In the genomic region with DNA sequence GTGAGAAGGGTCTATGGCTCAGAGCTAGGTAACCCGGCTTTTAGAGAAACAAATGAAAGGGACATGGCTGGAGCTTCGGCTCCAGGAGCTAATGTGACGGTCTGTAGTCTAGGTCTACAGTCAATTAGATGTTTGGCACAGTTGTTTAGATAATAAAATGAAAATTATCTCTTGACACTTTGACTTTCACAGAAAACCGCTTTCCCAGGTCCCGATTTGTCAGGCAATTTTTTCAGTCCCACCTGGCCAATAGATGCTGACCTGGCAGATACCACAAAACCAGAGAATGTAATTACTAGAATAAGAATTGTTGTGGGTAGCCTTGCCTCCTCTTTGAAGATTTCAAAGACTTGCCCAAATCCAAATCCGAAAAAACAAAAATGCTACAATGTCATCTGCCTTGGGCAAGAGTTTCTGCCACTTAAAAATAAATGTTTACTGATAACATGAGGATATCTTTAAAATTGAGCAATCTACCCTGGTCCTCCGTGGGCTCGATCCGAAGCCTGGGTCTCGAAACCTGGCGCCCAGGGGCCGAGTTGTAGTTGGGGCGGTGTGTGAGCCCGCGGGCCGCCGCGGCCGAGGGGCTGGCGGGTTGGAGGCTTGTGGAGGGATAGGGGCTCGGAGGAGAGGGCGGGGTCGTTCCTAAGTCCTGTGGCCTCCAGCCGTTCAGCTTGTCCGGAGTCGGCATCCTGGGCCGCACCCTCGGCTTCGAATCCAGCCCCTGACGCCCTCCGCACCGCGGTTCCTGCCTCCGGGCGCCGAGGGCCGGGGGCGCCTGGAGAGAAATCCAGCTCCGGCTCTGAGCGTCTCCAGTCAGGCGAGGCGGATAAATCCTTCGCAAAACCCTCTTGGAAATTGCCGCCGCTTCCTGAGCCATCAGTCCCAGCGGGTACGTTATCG, we compare ENCODE assay signal across 1 cellular context.
TF ChIP-seq lines count a peak whose summit lies in the region.

No MANE protein-coding gene starts in this region.

TF ChIP-seq in K562, 482 proteins besides CTCF, POLR2A, EP300 and RAD21:
- TF ChIP-seq C11orf30 (IDR thresholded peaks at IDR 0.05; ENCODE audit: low read depth), result 0 out of 2 replicates have a peak, but pooled peaks have one; percentile 32
- TF ChIP-seq RNF2 (IDR thresholded peaks at IDR 0.05), result 0 out of 2 replicates have a peak, but pooled peaks have one; percentile 5
- TF ChIP-seq ZNF316 (IDR thresholded peaks at IDR 0.05), result peak; percentile 67; the same call in 1 of the 2 replicates
- 0 out of 2 replicates have a peak, but pooled peaks have one; percentile 18 for TF ChIP-seq MAFG (tag; conservative IDR thresholded peaks at IDR 0.05)
- TF ChIP-seq ZNF239 (CRISPR knock-in tag; IDR thresholded peaks at IDR 0.05), result no peak
- TF ChIP-seq MAFF (IDR thresholded peaks at IDR 0.05; ENCODE audit: low read length), result peak; percentile 25; the same call in 1 of the 2 replicates
- TF ChIP-seq BMI1 (IDR thresholded peaks at IDR 0.05; ENCODE audit: low read length), result 0 out of 2 replicates have a peak, but pooled peaks have one; percentile 4
- TF ChIP-seq SLC30A9 (CRISPR knock-in tag; IDR thresholded peaks at IDR 0.05), result no peak
- peak; percentile 91 for TF ChIP-seq CBX8 (IDR thresholded peaks at IDR 0.05; ENCODE audit: borderline replicate concordance, extremely low read depth, low read depth, low read length, poor library complexity, severe bottlenecking)
- peak; percentile 79 for TF ChIP-seq CBX2 (IDR thresholded peaks at IDR 0.05; ENCODE audit: insufficient read depth, low read length, poor library complexity, severe bottlenecking)
- TF ChIP-seq SP2 (IDR thresholded peaks at IDR 0.05; ENCODE audit: extremely low read depth, low read depth, low read length, poor library complexity, severe bottlenecking), result no peak
- peak; percentile 84 for TF ChIP-seq EZH2 (IDR thresholded peaks at IDR 0.05; ENCODE audit: borderline replicate concordance, low read depth, low read length)
